ENCODE assay signal across 12 cellular contexts in genomic region chr22:36340621-36341020, GRCh38. TPM values are rescaled to one million over a fixed set of nuclear protein-coding genes. Genes with fewer than 3 reads are reported as not detected.
A peak's percentile ranks its signal among the peaks of the same experiment; 100 is the strongest.
DNase-seq lines count a peak whose midpoint lies in the region; ATAC-seq, FAIRE-seq and TF ChIP-seq lines count a peak whose summit lies in the region.
"Had no signal": no experiment of that assay in that cellular context is flagged by ENCODE, and none has a peak within 500 bp of the region (broad histone marks: within the 10 kb centered on the region; RNA-seq: fewer than 3 reads in every experiment).

No MANE protein-coding gene starts in this region.

- ATAC-seq in lung (ENCODE audit: insufficient read depth, low FRiP score) = no peak
- ATAC-seq: esophagus mucosa had no signal

- H3K36me3 Mint-ChIP-seq in activated T-cell treated with anti-CD3 and anti-CD28 coated beads, Interleukin-2, amount 50 U/mL, for 24 hours (ENCODE audit: low read depth) = peaks cover 98% of the 10 kb centered on the region

- TF ChIP-seq POLR2A in GM12891 (IDR thresholded peaks at IDR 0.05; ENCODE audit: low read depth, low read length) = no peak

- H3K27ac ChIP-seq in brain microvascular endothelial cell (peak overlapping the region; percentile 12), lung (ENCODE audit: low read depth in 1 of 2, low read length in 1 of 2) (peak overlapping the region; percentile 14 to 81), substantia nigra (ENCODE audit: low read depth, low read length, poor library complexity, severe bottlenecking) (peak overlapping the region; percentile 86)

- TF ChIP-seq CTCF in brain microvascular endothelial cell (IDR thresholded peaks at IDR 0.05; ENCODE audit: low read depth, low read length, missing control alignments) (peak; percentile 30), lung (IDR thresholded peaks at IDR 0.05; ENCODE audit: control extremely low read depth, extremely low read depth) (no peak)

- DNase-seq in activated T-cell treated with anti-CD3 and anti-CD28 coated beads, Interleukin-2, amount 50 U/mL, for 24 hours = no peak
- DNase-seq in activated T-cell treated with anti-CD3 and anti-CD28 coated beads, Interleukin-2, amount 50 U/mL, for 48 hours = no peak
- DNase-seq in brain microvascular endothelial cell (no peak), lung (ENCODE audit: low spot score) (no peak), substantia nigra (lab: John Stamatoyannopoulos, UW) (peak in 3 of 49 donors; percentile 6 to 34 (median 28)), GM12891 (ENCODE audit: insufficient read length, low spot score) (no peak), NCI-H2171 treated with DMSO at 0.1 percent for 48 hours (lab: John Stamatoyannopoulos, UW) (no peak), NCI-H510A treated with DMSO at 0.1 percent for 48 hours (lab: John Stamatoyannopoulos, UW) (no peak)
- DNase-seq: activated CD8-positive, alpha-beta memory T cell treated with anti-CD3 and anti-CD28 coated beads, Interleukin-2, amount 50 U/mL, for 4 hours; NCI-H187; SHP77 treated with DMSO at 0.1 percent for 48 hours had no signal

- 51 to 54% methylated on average over 9 of the region's 9 CpGs for WGBS in lung, 2 donors

- no peak for FAIRE-seq in GM12891 (lab: Jason Lieb, UNC)

- peaks cover 91% of the 10 kb centered on the region for H3K36me3 ChIP-seq in brain microvascular endothelial cell (replicated peaks)
- peaks cover 14 to 57% of the 10 kb centered on the region in 2 donors for H3K36me3 ChIP-seq in lung (ENCODE audit: control insufficient read depth in 2 of 2, insufficient read depth in 2 of 2, low read length in 2 of 2)

- peaks cover 95% of the 10 kb centered on the region for H3K4me1 Mint-ChIP-seq in activated T-cell treated with anti-CD3 and anti-CD28 coated beads, Interleukin-2, amount 50 U/mL, for 24 hours (ENCODE audit: low read depth)

- H3K9me3 ChIP-seq in lung (ENCODE audit: control insufficient read depth in 2 of 2, insufficient read depth in 1 of 2, low read length in 1 of 2) = no peaks in the 10 kb centered on the region

- H3K27me3 ChIP-seq in brain microvascular endothelial cell (replicated peaks) (no peaks in the 10 kb centered on the region), lung (ENCODE audit: control insufficient read depth, insufficient read depth) (no peaks in the 10 kb centered on the region)

- H3K4me3 Mint-ChIP-seq in activated T-cell treated with anti-CD3 and anti-CD28 coated beads, Interleukin-2, amount 50 U/mL, for 24 hours = peak overlapping the region; percentile 16

- no peaks in the 10 kb centered on the region for H3K9me3 Mint-ChIP-seq in activated T-cell treated with anti-CD3 and anti-CD28 coated beads, Interleukin-2, amount 50 U/mL, for 24 hours

- H3K4me1 ChIP-seq in lung (ENCODE audit: control insufficient read depth in 2 of 2, insufficient read depth in 2 of 2, low read length in 2 of 2) = peaks cover 34 to 41% of the 10 kb centered on the region in 2 donors

- H3K4me3 ChIP-seq in brain microvascular endothelial cell (ENCODE audit: low read depth, low read length) = no peak overlapping the region
- H3K4me3 ChIP-seq in lung = no peak overlapping the region

- H3K27me3 Mint-ChIP-seq in activated T-cell treated with anti-CD3 and anti-CD28 coated beads, Interleukin-2, amount 50 U/mL, for 24 hours = no peaks in the 10 kb centered on the region

- H3K27ac Mint-ChIP-seq in activated T-cell treated with anti-CD3 and anti-CD28 coated beads, Interleukin-2, amount 50 U/mL, for 24 hours = peak overlapping the region; percentile 95

- in situ Hi-C loops in brain microvascular endothelial cell (cut with HindIII; ENCODE audit: low pct_ligation_motif_present, low sequenced_read_pairs) = loop anchor here (25.0 kb wide), 1 partner anchor 122 kb away; no protein-coding TSS in a partner anchor

TF ChIP-seq in GM12891, 5 proteins besides CTCF, POLR2A, EP300 and RAD21:
- TF ChIP-seq POLR2AphosphoS5 (IDR thresholded peaks at IDR 0.05; ENCODE audit: low read depth, low read length) (no peak), TAF1 (IDR thresholded peaks at IDR 0.05; ENCODE audit: low read depth, low read length) (no peak), POU2F2 (IDR thresholded peaks at IDR 0.05; ENCODE audit: low read depth, low read length) (no peak), SPI1 (IDR thresholded peaks at IDR 0.05; ENCODE audit: low read depth, low read length) (no peak), PAX5 (IDR thresholded peaks at IDR 0.05; ENCODE audit: insufficient read depth, low read length, severe bottlenecking) (no peak)

RNA-seq across cellular contexts. Expression of gene MYH9, which starts 47.1 kb away (rescaled TPM):
- total RNA-seq in lung = 100 to 1,000 TPM; 398 to 667 TPM
- polyA plus RNA-seq in lung = 100 to 1,000 TPM; 184 to 266 TPM
- 164 TPM for polyA plus RNA-seq in GM12891 (2012; ENCODE audit: low read depth, missing spikeins)

Comparison
In these comparisons a context has a peak if more than half of its experiments do, and no peak if none do; other contexts are left out.
1. H3K27ac ChIP-seq: peak in every context shown above with its lines; median percentile 86 in substantia nigra; 48 in lung; 12 in brain microvascular endothelial cell.